Comparison of ENCODE assay signal across 1 cellular context in the genomic region with DNA sequence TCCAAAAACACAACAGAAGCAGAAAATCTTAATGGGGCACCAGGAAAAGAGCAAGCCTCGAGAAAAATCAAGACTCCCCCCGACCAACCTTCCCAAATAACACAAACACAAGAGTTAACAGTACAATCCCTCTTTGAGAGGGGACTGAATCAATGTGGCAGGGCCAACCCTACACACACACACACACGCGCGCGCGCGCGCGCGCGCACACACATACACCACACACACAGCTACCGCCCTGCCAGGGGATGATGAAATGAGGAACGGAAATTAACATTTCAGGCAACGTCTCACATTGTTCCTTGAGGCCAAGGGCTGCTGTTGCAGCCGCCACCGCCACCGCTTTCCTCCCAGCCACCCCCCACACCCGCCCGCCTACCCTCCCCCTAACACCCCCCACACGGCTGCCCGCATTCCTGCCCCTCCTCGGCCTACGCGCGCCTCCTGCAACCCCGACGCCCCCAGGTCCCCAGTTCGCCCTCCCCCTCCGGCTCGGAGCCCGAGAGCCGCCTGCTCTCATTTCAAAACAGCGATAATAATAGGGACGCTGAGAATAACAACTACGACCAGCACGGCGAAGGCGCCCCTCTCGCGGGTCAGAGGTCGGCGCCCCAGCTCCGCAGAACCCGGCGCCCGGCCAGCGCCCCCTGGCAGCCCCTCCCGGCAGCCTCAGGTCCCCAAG.
TF ChIP-seq lines count a peak whose summit lies in the region.

No MANE protein-coding gene starts in this region.

TF ChIP-seq in IMR-90, 13 proteins besides CTCF, POLR2A, EP300 and RAD21 (continued from another document):
- TF ChIP-seq SMC3 (IDR thresholded peaks at IDR 0.05; ENCODE audit: low read depth, low read length), result peak; percentile 25; the same call in 1 of the 2 replicates
